ENCODE assay signal across 24 cellular contexts in genomic region chr5:79256563-79256962, GRCh38.
"Had no signal": no experiment of that assay in that cellular context is flagged by ENCODE, and none has a peak within 500 bp of the region (broad histone marks: within the 10 kb centered on the region; RNA-seq: fewer than 3 reads in every experiment).

No MANE protein-coding gene starts in this region.

- H3K36me3 ChIP-seq: ascending aorta, thyroid gland, WERI-Rb-1 had no signal

- H3K4me3 Mint-ChIP-seq: activated CD8-positive, alpha-beta T cell treated with anti-CD3 and anti-CD28 coated beads, Interleukin-2, amount 10 ng/mL, durations not matched to agents 7 days and 5 days; activated T-helper 1 cell treated with anti-CD3 and anti-CD28 coated beads, Interleukin-12 subunit alpha, Interleukin-12 subunit beta, Interleukin-2, Interleukin-4 antibody, amounts not matched to agents 30 ng/mL and 10 ng/mL and 1 ng/mL, durations not matched to agents 14 hours and 24 hours and 36 hours; central memory CD8-positive, alpha-beta T cell; immature natural killer cell; nephron progenitor cell; stimulated activated naive CD8-positive, alpha-beta T cell treated with anti-CD3 and anti-CD28 coated beads, Interleukin-15, Interleukin-2, amounts not matched to agents 100 ng/mL and 50 ng/mL, for 24 hours had no signal

- H3K4me3 ChIP-seq: ascending aorta, thyroid gland had no signal

- H3K4me1 ChIP-seq: ascending aorta had no signal

- FAIRE-seq: colon, TTC549 had no signal

- H3K9me3 ChIP-seq: ascending aorta, thyroid gland had no signal

- ATAC-seq: activated CD8-positive, alpha-beta T cell treated with anti-CD3 and anti-CD28 coated beads, Interleukin-2, amount 10 ng/mL, durations not matched to agents 7 days and 5 days had no signal

- H3K27ac Mint-ChIP-seq: activated CD8-positive, alpha-beta T cell treated with anti-CD3 and anti-CD28 coated beads, Interleukin-2, amount 10 ng/mL, durations not matched to agents 7 days and 5 days; activated T-helper 1 cell treated with anti-CD3 and anti-CD28 coated beads, Interleukin-12 subunit alpha, Interleukin-12 subunit beta, Interleukin-2, Interleukin-4 antibody, amounts not matched to agents 30 ng/mL and 10 ng/mL and 1 ng/mL, durations not matched to agents 14 hours and 24 hours and 36 hours; immature natural killer cell; nephron progenitor cell; stimulated activated naive CD8-positive, alpha-beta T cell treated with anti-CD3 and anti-CD28 coated beads, Interleukin-15, Interleukin-2, amounts not matched to agents 100 ng/mL and 50 ng/mL, for 24 hours had no signal

- H2AFZ ChIP-seq: parathyroid adenoma had no signal

- H3K27ac ChIP-seq: ascending aorta, foreskin keratinocyte, parathyroid adenoma, thyroid gland, WERI-Rb-1 had no signal

- H3K36me3 Mint-ChIP-seq: activated naive CD4-positive, alpha-beta T cell treated with anti-CD3 and anti-CD28 coated beads, Interleukin-2, amount 50 U/mL, for 72 hours; immature natural killer cell had no signal

- H3K27me3 ChIP-seq: ascending aorta, foreskin keratinocyte, thyroid gland had no signal

- H3K9ac ChIP-seq: parathyroid adenoma had no signal

- DNase-seq: activated CD4-positive, alpha-beta T cell treated with anti-CD3 and anti-CD28 coated beads for 1 hour; activated CD4-positive, alpha-beta T cell treated with anti-CD3 and anti-CD28 coated beads, Interleukin-2, amount 50 U/mL, for 1 hour; activated CD8-positive, alpha-beta T cell treated with anti-CD3 and anti-CD28 coated beads, Interleukin-2, amount 10 ng/mL, durations not matched to agents 7 days and 5 days; activated gamma-delta T cell; effector memory CD4-positive, alpha-beta T cell; immature natural killer cell; kidney glomerular epithelial cell; left ventricle myocardium superior; nucleus accumbens; right cardiac atrium; stimulated activated CD4-positive, alpha-beta T cell treated with anti-CD3 and anti-CD28 coated beads, Interleukin-12 subunit alpha, Interleukin-12 subunit beta, amount 100 ng/mL, for 4 hours; stimulated activated CD4-positive, alpha-beta T cell treated with anti-CD3 and anti-CD28 coated beads, Interleukin-4, amount 100 ng/mL, for 4 hours had no signal

- H3K4me1 Mint-ChIP-seq: nephron progenitor cell had no signal

- H3K9me3 Mint-ChIP-seq: activated naive CD4-positive, alpha-beta T cell treated with anti-CD3 and anti-CD28 coated beads, Interleukin-2, amount 50 U/mL, for 72 hours; activated T-helper 1 cell treated with anti-CD3 and anti-CD28 coated beads, Interleukin-12 subunit alpha, Interleukin-12 subunit beta, Interleukin-2, Interleukin-4 antibody, amounts not matched to agents 30 ng/mL and 10 ng/mL and 1 ng/mL, durations not matched to agents 14 hours and 24 hours and 36 hours; central memory CD8-positive, alpha-beta T cell; immature natural killer cell; stimulated activated naive CD8-positive, alpha-beta T cell treated with anti-CD3 and anti-CD28 coated beads, Interleukin-15, Interleukin-2, amounts not matched to agents 100 ng/mL and 50 ng/mL, for 24 hours had no signal

- H3K27me3 Mint-ChIP-seq: central memory CD8-positive, alpha-beta T cell; stimulated activated naive CD8-positive, alpha-beta T cell treated with anti-CD3 and anti-CD28 coated beads, Interleukin-15, Interleukin-2, amounts not matched to agents 100 ng/mL and 50 ng/mL, for 24 hours had no signal
